19 cellular contexts compared by ENCODE assay signal in the genomic region with DNA sequence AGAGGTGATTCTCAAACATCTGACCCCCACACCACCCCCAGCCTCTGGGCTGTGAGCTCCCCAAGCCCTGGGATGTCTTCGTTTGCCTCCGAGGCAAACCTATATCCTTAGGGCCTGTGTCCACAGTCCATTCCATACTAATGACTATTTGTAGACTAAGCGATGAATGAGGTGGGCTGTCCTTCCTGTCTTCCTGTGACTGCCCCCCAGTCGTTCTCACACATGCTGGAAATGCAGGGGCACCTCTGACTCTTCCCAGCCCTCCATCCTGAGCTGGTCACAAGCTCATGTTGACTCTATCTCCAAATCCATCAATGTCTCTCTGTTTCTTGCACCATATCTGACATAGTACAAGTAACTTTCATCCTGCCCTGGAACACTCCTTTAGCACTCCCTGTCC. TPM values are rescaled to one million over a fixed set of nuclear protein-coding genes. Genes with fewer than 3 reads are reported as not detected.
A peak's percentile ranks its signal among the peaks of the same experiment; 100 is the strongest.
DNase-seq lines count a peak whose midpoint lies in the region; ATAC-seq and TF ChIP-seq lines count a peak whose summit lies in the region.
"Had no signal": no experiment of that assay in that cellular context is flagged by ENCODE, and none has a peak within 500 bp of the region (broad histone marks: within the 10 kb centered on the region; RNA-seq: fewer than 3 reads in every experiment).

No MANE protein-coding gene starts in this region.

- TF ChIP-seq CTCF in neutrophil (IDR thresholded peaks at IDR 0.05), result no peak

- peak overlapping the region; percentile 58 for H3K27ac Mint-ChIP-seq in activated T-cell treated with anti-CD3 and anti-CD28 coated beads, Interleukin-2, amount 50 U/mL, for 72 hours

- H3K4me1 Mint-ChIP-seq in activated T-cell treated with anti-CD3 and anti-CD28 coated beads, Interleukin-2, amount 50 U/mL, for 72 hours (ENCODE audit: low read depth), result peaks cover 40% of the 10 kb centered on the region
- peaks cover 40% of the 10 kb centered on the region for H3K4me1 Mint-ChIP-seq in activated T-cell treated with anti-CD3 and anti-CD28 coated beads, Interleukin-2, amount 50 U/mL, for 4 hours (ENCODE audit: low read depth)

- DNase-seq in activated T-cell treated with anti-CD3 and anti-CD28 coated beads, Interleukin-2, amount 50 U/mL, for 72 hours, result no peak
- no peak for DNase-seq in activated T-cell treated with anti-CD3 and anti-CD28 coated beads, Interleukin-2, amount 50 U/mL, for 4 hours
- peak; percentile 62 for DNase-seq in EL
- DNase-seq in amniotic epithelial cell (ENCODE audit: low read depth), result peak; percentile 28
- no peak for DNase-seq in C1 segment of cervical spinal cord (lab: John Stamatoyannopoulos, UW)
- DNase-seq: Calu3, DMS53, GOT3, NCI-H1048, NCI-H146, NCI-H2081, NCI-H510A, PC-9 had no signal

- no peaks in the 10 kb centered on the region for H3K9me3 ChIP-seq in neutrophil
- H3K9me3 ChIP-seq: SJSA1 had no signal

- no peak overlapping the region for H3K4me3 Mint-ChIP-seq in activated T-cell treated with anti-CD3 and anti-CD28 coated beads, Interleukin-2, amount 50 U/mL, for 72 hours
- no peak overlapping the region for H3K4me3 Mint-ChIP-seq in activated T-cell treated with anti-CD3 and anti-CD28 coated beads, Interleukin-2, amount 50 U/mL, for 4 hours
- H3K4me3 Mint-ChIP-seq: CD14-positive monocyte had no signal

- H3K4me1 ChIP-seq in neutrophil (ENCODE audit: control insufficient read depth in 1 of 2, insufficient read depth in 1 of 2, low read depth in 1 of 2, low read length in 1 of 2), result peaks cover 49 to 67% of the 10 kb centered on the region in 2 experiments

- no peaks in the 10 kb centered on the region for H3K27me3 ChIP-seq in neutrophil
- H3K27me3 ChIP-seq: SJSA1 had no signal

- no peak for ATAC-seq in activated T-cell treated with anti-CD3 and anti-CD28 coated beads, Interleukin-2, amount 50 U/mL, for 72 hours (replicated peaks in 1 of 2)
- ATAC-seq in activated T-cell treated with anti-CD3 and anti-CD28 coated beads, Interleukin-2, amount 50 U/mL, for 4 hours, result no peak
- ATAC-seq in GM19351 (IDR thresholded peaks at IDR 0.05; ENCODE audit: unreplicated experiment) (no peak), GM19467 (IDR thresholded peaks at IDR 0.05; ENCODE audit: unreplicated experiment) (no peak)
- ATAC-seq: HepG2 had no signal

- peak overlapping the region; percentile 98 for H3K27ac ChIP-seq in neutrophil
- H3K27ac ChIP-seq: PC-9, SJSA1 had no signal

- H3K36me3 ChIP-seq in neutrophil, result peaks cover 78% of the 10 kb centered on the region
- H3K36me3 ChIP-seq: SJSA1 had no signal

- peaks cover 7 to 35% of the 10 kb centered on the region in 2 donors for H3K36me3 Mint-ChIP-seq in activated T-cell treated with anti-CD3 and anti-CD28 coated beads, Interleukin-2, amount 50 U/mL, for 72 hours (ENCODE audit: insufficient read depth in 2 of 2)
- peaks cover 22% of the 10 kb centered on the region for H3K36me3 Mint-ChIP-seq in activated T-cell treated with anti-CD3 and anti-CD28 coated beads, Interleukin-2, amount 50 U/mL, for 4 hours (ENCODE audit: insufficient read depth)

- H3K9me3 Mint-ChIP-seq in activated T-cell treated with anti-CD3 and anti-CD28 coated beads, Interleukin-2, amount 50 U/mL, for 72 hours, result no peaks in the 10 kb centered on the region
- no peaks in the 10 kb centered on the region for H3K9me3 Mint-ChIP-seq in activated T-cell treated with anti-CD3 and anti-CD28 coated beads, Interleukin-2, amount 50 U/mL, for 4 hours
- H3K9me3 Mint-ChIP-seq: CD14-positive monocyte had no signal

- H3K27me3 Mint-ChIP-seq in activated T-cell treated with anti-CD3 and anti-CD28 coated beads, Interleukin-2, amount 50 U/mL, for 72 hours (ENCODE audit: low read depth), result no peaks in the 10 kb centered on the region
- no peaks in the 10 kb centered on the region for H3K27me3 Mint-ChIP-seq in activated T-cell treated with anti-CD3 and anti-CD28 coated beads, Interleukin-2, amount 50 U/mL, for 4 hours (ENCODE audit: low read depth)

- no peak overlapping the region for H3K4me3 ChIP-seq in neutrophil (ENCODE audit: low read depth in 1 of 2, low read length in 1 of 2)
- H3K4me3 ChIP-seq: PC-9, SJSA1 had no signal

RNA-seq across cellular contexts. Expression of gene ATG16L2, which starts 4.8 kb away (rescaled TPM):
- 10 to 100 TPM; 55.8 to 56.0 TPM for total RNA-seq in activated T-cell treated with anti-CD3 and anti-CD28 coated beads, Interleukin-2, amount 50 U/mL, for 72 hours
- total RNA-seq in activated T-cell treated with anti-CD3 and anti-CD28 coated beads, Interleukin-2, amount 50 U/mL, for 4 hours, result 10 to 100 TPM; 23.8 to 28.9 (median 26.0) TPM

RNA-seq across cellular contexts. Expression of gene STARD10, which starts 25.1 kb away (rescaled TPM):
- 10 to 100 TPM; 31.9 to 41.3 TPM for total RNA-seq in activated T-cell treated with anti-CD3 and anti-CD28 coated beads, Interleukin-2, amount 50 U/mL, for 72 hours
- 10 to 100 TPM in 2 of 3 donors, 1 to 10 TPM in 1; 9.4 to 13.8 (median 13.0) TPM for total RNA-seq in activated T-cell treated with anti-CD3 and anti-CD28 coated beads, Interleukin-2, amount 50 U/mL, for 4 hours

Comparison
In these comparisons a context has a peak if more than half of its experiments do, and no peak if none do; other contexts are left out.
1. DNase-seq: peak in EL (single experiment) and amniotic epithelial cell (single experiment); none in activated T-cell treated with anti-CD3 and anti-CD28 coated beads, Interleukin-2, amount 50 U/mL, for 72 hours (0 of 2), activated T-cell treated with anti-CD3 and anti-CD28 coated beads, Interleukin-2, amount 50 U/mL, for 4 hours (single experiment) and C1 segment of cervical spinal cord (0 of 14).